1 cellular context compared by ENCODE assay signal in genomic region chr1:198156745-198157240, GRCh38.
TF ChIP-seq lines count a peak whose summit lies in the region.

NEK7 (plus strand) TSS chr1:198156998; CDS start chr1:198232581, 75,583 bp downstream.

TF ChIP-seq in HEK293, 187 proteins besides CTCF, POLR2A, EP300 and RAD21 (continued from another document):
- TF ChIP-seq ZNF26 (tag by site-specific recombination; IDR thresholded peaks at IDR 0.05) (no peak), ZNF692 (tag by site-specific recombination; IDR thresholded peaks at IDR 0.05) (peak; percentile 65), ZNF48 (tag by site-specific recombination; IDR thresholded peaks at IDR 0.05) (no peak), ZNF184 (tag by site-specific recombination; IDR thresholded peaks at IDR 0.05) (no peak), SP3 (tag by site-specific recombination; IDR thresholded peaks at IDR 0.05) (peak; percentile 76), ZNF132 (tag by site-specific recombination; IDR thresholded peaks at IDR 0.05; ENCODE audit: borderline replicate concordance) (no peak), ZNF518A (tag by site-specific recombination; conservative IDR thresholded peaks at IDR 0.05; ENCODE audit: low read depth) (no peak)
TF ChIP-seq in HEK293: peak in this region for 34.
